ENCODE assay signal across 1 cellular context in the genomic region with DNA sequence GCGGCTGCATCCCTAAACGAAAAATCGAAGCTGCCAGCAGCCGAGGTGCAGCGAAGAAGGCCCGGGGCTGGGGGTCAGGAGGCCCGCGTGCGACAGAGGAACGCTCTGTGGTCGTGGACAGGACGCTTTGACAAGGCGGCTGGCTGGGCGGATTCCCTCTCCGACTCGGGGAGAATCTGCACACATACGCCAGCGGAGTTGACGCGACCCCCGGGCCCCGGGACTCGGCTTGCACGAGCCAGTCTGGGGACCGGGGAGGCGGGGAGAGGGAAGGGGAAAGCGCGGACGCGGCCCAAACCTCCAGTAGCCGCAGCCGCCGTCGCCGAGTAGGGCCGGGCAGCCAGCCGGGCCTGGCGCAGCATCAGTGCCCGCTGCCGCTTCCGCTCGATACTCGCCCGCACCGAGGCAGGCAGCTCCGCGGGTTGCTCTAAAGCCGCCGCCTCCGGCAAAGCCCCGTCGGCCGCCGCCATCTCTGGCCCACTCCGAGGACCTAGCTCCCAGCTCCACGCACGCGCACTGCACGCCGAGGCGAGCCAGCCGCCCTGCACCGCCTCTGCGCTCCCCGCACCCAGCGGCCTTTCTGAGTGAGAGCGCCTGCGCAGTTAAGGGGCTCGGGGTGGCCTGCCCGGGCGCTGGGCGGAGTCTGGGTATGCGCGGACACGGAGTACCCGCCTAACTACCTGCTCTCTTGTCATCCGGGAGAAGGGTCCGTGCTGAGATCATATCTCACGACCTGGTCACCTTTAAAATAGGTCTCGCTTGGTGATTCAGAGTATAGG.
TF ChIP-seq lines count a peak whose summit lies in the region.

A gene (minus strand): TSS at position 518 of the 779 bp plus-strand sequence. CDS start 48 bp downstream, at position 470.

TF ChIP-seq in HepG2, 621 proteins besides CTCF, POLR2A, EP300 and RAD21 (continued from another document):
- TF ChIP-seq ZSCAN21 (CRISPR knock-in tag; IDR thresholded peaks at IDR 0.05; ENCODE audit: borderline replicate concordance): peak; percentile 43; the same call in 1 of the 2 replicates
- no peak for TF ChIP-seq ATM (IDR thresholded peaks at IDR 0.05; ENCODE audit: borderline replicate concordance)
- peak; percentile 95 for TF ChIP-seq RBFOX2 (IDR thresholded peaks at IDR 0.05; ENCODE audit: low read depth, low read length)
- TF ChIP-seq, protein P1, sequence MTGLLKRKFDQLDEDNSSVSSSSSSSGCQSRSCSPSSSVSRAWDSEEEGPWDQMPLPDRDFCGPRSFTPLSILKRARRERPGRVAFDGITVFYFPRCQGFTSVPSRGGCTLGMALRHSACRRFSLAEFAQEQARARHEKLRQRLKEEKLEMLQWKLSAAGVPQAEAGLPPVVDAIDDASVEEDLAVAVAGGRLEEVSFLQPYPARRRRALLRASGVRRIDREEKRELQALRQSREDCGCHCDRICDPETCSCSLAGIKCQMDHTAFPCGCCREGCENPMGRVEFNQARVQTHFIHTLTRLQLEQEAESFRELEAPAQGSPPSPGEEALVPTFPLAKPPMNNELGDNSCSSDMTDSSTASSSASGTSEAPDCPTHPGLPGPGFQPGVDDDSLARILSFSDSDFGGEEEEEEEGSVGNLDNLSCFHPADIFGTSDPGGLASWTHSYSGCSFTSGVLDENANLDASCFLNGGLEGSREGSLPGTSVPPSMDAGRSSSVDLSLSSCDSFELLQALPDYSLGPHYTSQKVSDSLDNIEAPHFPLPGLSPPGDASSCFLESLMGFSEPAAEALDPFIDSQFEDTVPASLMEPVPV (CRISPR knock-in tag; IDR thresholded peaks at IDR 0.05): peak; percentile 66; the same call in 1 of the 2 replicates
- no peak for TF ChIP-seq ZBTB7B (CRISPR knock-in tag; IDR thresholded peaks at IDR 0.05)
- no peak for TF ChIP-seq SMC3 (IDR thresholded peaks at IDR 0.05; ENCODE audit: low read length)
- TF ChIP-seq SSRP1 (CRISPR knock-in tag; IDR thresholded peaks at IDR 0.05): no peak
- TF ChIP-seq ZNF264 (CRISPR knock-in tag; IDR thresholded peaks at IDR 0.05): no peak
- TF ChIP-seq MBNL3 (CRISPR knock-in tag; conservative IDR thresholded peaks at IDR 0.05): no peak
- TF ChIP-seq RARG (CRISPR knock-in tag; IDR thresholded peaks at IDR 0.05; ENCODE audit: low read depth): 0 out of 2 replicates have a peak, but pooled peaks have one; percentile 25
- no peak for TF ChIP-seq RBAK (CRISPR knock-in tag; IDR thresholded peaks at IDR 0.05)
- no peak for TF ChIP-seq NFIC (IDR thresholded peaks at IDR 0.05; ENCODE audit: low read length)
- TF ChIP-seq SIX4 (CRISPR knock-in tag; IDR thresholded peaks at IDR 0.05): 0 out of 2 replicates have a peak, but pooled peaks have one; percentile 14
- TF ChIP-seq, protein P2, sequence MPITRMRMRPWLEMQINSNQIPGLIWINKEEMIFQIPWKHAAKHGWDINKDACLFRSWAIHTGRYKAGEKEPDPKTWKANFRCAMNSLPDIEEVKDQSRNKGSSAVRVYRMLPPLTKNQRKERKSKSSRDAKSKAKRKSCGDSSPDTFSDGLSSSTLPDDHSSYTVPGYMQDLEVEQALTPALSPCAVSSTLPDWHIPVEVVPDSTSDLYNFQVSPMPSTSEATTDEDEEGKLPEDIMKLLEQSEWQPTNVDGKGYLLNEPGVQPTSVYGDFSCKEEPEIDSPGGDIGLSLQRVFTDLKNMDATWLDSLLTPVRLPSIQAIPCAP (CRISPR knock-in tag; IDR thresholded peaks at IDR 0.05; ENCODE audit: low read depth): 0 out of 2 replicates have a peak, but pooled peaks have one; percentile 31
- peak; percentile 91 for TF ChIP-seq ZNF501 (CRISPR knock-in tag; IDR thresholded peaks at IDR 0.05)
- TF ChIP-seq ZSCAN31 (CRISPR knock-in tag; IDR thresholded peaks at IDR 0.05; ENCODE audit: low read depth): peak; percentile 45; the same call in 1 of the 2 replicates
- peak; percentile 41; the same call in 1 of the 2 replicates for TF ChIP-seq ZNF558 (CRISPR knock-in tag; IDR thresholded peaks at IDR 0.05; ENCODE audit: borderline replicate concordance)
- TF ChIP-seq, protein P3, sequence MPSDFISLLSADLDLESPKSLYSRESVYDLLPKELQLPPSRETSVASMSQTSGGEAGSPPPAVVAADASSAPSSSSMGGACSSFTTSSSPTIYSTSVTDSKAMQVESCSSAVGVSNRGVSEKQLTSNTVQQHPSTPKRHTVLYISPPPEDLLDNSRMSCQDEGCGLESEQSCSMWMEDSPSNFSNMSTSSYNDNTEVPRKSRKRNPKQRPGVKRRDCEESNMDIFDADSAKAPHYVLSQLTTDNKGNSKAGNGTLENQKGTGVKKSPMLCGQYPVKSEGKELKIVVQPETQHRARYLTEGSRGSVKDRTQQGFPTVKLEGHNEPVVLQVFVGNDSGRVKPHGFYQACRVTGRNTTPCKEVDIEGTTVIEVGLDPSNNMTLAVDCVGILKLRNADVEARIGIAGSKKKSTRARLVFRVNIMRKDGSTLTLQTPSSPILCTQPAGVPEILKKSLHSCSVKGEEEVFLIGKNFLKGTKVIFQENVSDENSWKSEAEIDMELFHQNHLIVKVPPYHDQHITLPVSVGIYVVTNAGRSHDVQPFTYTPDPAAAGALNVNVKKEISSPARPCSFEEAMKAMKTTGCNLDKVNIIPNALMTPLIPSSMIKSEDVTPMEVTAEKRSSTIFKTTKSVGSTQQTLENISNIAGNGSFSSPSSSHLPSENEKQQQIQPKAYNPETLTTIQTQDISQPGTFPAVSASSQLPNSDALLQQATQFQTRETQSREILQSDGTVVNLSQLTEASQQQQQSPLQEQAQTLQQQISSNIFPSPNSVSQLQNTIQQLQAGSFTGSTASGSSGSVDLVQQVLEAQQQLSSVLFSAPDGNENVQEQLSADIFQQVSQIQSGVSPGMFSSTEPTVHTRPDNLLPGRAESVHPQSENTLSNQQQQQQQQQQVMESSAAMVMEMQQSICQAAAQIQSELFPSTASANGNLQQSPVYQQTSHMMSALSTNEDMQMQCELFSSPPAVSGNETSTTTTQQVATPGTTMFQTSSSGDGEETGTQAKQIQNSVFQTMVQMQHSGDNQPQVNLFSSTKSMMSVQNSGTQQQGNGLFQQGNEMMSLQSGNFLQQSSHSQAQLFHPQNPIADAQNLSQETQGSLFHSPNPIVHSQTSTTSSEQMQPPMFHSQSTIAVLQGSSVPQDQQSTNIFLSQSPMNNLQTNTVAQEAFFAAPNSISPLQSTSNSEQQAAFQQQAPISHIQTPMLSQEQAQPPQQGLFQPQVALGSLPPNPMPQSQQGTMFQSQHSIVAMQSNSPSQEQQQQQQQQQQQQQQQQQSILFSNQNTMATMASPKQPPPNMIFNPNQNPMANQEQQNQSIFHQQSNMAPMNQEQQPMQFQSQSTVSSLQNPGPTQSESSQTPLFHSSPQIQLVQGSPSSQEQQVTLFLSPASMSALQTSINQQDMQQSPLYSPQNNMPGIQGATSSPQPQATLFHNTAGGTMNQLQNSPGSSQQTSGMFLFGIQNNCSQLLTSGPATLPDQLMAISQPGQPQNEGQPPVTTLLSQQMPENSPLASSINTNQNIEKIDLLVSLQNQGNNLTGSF (CRISPR knock-in tag; IDR thresholded peaks at IDR 0.05): no peak; the same call in 1 of the 2 replicates
- no peak for TF ChIP-seq ZNF878 (CRISPR knock-in tag; IDR thresholded peaks at IDR 0.05)
- no peak for TF ChIP-seq ZNF17 (CRISPR knock-in tag; IDR thresholded peaks at IDR 0.05)
- no peak for TF ChIP-seq FOXO1 (CRISPR knock-in tag; IDR thresholded peaks at IDR 0.05)
- no peak for TF ChIP-seq NCOA5 (CRISPR knock-in tag; IDR thresholded peaks at IDR 0.05)
